ENCODE assay signal across 9 cellular contexts in genomic region chr6:159716247-159717086, GRCh38. TPM values are rescaled to one million over a fixed set of nuclear protein-coding genes. Genes with fewer than 3 reads are reported as not detected.
DNase-seq lines count a peak whose midpoint lies in the region; FAIRE-seq and TF ChIP-seq lines count a peak whose summit lies in the region.
"Had no signal": no experiment of that assay in that cellular context is flagged by ENCODE, and none has a peak within 500 bp of the region (broad histone marks: within the 10 kb centered on the region; RNA-seq: fewer than 3 reads in every experiment).

No MANE protein-coding gene starts in this region.

- no peaks in the 10 kb centered on the region for H3K9me2 ChIP-seq in hepatocyte (replicated peaks; ENCODE audit: insufficient read depth)

- H4K20me1 ChIP-seq in astrocyte (ENCODE audit: insufficient read depth, low read length) (peaks cover 4% of the 10 kb centered on the region), hepatocyte (ENCODE audit: insufficient read depth, poor library complexity, severe bottlenecking) (no peaks in the 10 kb centered on the region)

- H3K4me3 Mint-ChIP-seq in astrocyte (ENCODE audit: unreplicated experiment) = no peak overlapping the region

- WGBS in hepatocyte (ENCODE audit: low lambda C conversion rate, missing lambda C conversion rate) = 71% methylated on average over 5 of the region's 5 CpGs

- TF ChIP-seq CTCF in astrocyte (IDR thresholded peaks at IDR 0.05; ENCODE audit: insufficient read depth, low read depth, low read length) (no peak), hepatocyte (IDR thresholded peaks at IDR 0.05; ENCODE audit: poor library complexity) (no peak), kidney (IDR thresholded peaks at IDR 0.05; ENCODE audit: borderline replicate concordance, extremely low read depth, insufficient read depth) (no peak)

- H2AFZ ChIP-seq in astrocyte (ENCODE audit: low read depth, low read length) (no peak overlapping the region), hepatocyte (no peak overlapping the region)

- H3K9ac ChIP-seq in astrocyte (ENCODE audit: low read length) (peak overlapping the region; percentile 31), kidney (ENCODE audit: low read length in 2 of 2) (peak overlapping the region in 1 of 2 donors; percentile 28)

- H3K4me3 ChIP-seq in astrocyte (ENCODE audit: insufficient read depth, low read depth, low read length) = no peak overlapping the region
- no peak overlapping the region for H3K4me3 ChIP-seq in hepatocyte
- H3K4me3 ChIP-seq in kidney (ENCODE audit: low read length in 2 of 2) = peak overlapping the region in 1 of 2 donors; percentile 14
- H3K4me3 ChIP-seq: SJSA1 had no signal

- DNase-seq in HS-5 (ENCODE audit: low read depth) (peak; percentile 90), astrocyte (ENCODE audit: low read depth) (peak; percentile 93), hepatocyte (ENCODE audit: low spot score) (peak; percentile 59), substantia nigra (lab: John Stamatoyannopoulos, UW) (peak in 7 of 49 donors; percentile 3 to 59 (median 16)), SK-N-DZ (ENCODE audit: low spot score) (no peak), kidney (no peak), RKO (ENCODE audit: low spot score) (no peak), SHP77 treated with DMSO at 0.1 percent for 48 hours (lab: John Stamatoyannopoulos, UW) (no peak)

- no peaks in the 10 kb centered on the region for H3K9me3 Mint-ChIP-seq in astrocyte (ENCODE audit: unreplicated experiment)

- intact Hi-C loops in kidney (cut with DNase I) = no loop called here

- no peaks in the 10 kb centered on the region for H3K36me3 Mint-ChIP-seq in astrocyte (ENCODE audit: low read depth, unreplicated experiment)

- H3K9me3 ChIP-seq in astrocyte (ENCODE audit: insufficient read depth, low read depth, low read length) (no peaks in the 10 kb centered on the region), hepatocyte (ENCODE audit: low read depth) (no peaks in the 10 kb centered on the region), kidney (ENCODE audit: control insufficient read depth in 1 of 2, low read length in 2 of 2) (no peaks in the 10 kb centered on the region)
- H3K9me3 ChIP-seq: SJSA1 had no signal

- H3K79me2 ChIP-seq in astrocyte (ENCODE audit: insufficient read depth, low read length) (peaks cover 7% of the 10 kb centered on the region), hepatocyte (peaks cover 28% of the 10 kb centered on the region)

- H3K4me2 ChIP-seq in astrocyte (ENCODE audit: low read length) (peak overlapping the region; percentile 0), hepatocyte (peak overlapping the region; percentile 33)

- H3K36me3 ChIP-seq in astrocyte (ENCODE audit: insufficient read depth, low read length) (no peaks in the 10 kb centered on the region), hepatocyte (replicated peaks; ENCODE audit: insufficient read depth, low read depth) (no peaks in the 10 kb centered on the region), kidney (ENCODE audit: control insufficient read depth in 1 of 2, insufficient read depth in 2 of 2, low read length in 2 of 2) (no peaks in the 10 kb centered on the region)

- H3K4me1 ChIP-seq in astrocyte (ENCODE audit: insufficient read depth, low read length) (peaks cover 16% of the 10 kb centered on the region), hepatocyte (ENCODE audit: insufficient read depth) (no peaks in the 10 kb centered on the region), kidney (ENCODE audit: control insufficient read depth in 1 of 2, insufficient read depth in 1 of 2, low read depth in 1 of 2, low read length in 2 of 2) (no peaks in the 10 kb centered on the region)

- no peaks in the 10 kb centered on the region for H3K27me3 Mint-ChIP-seq in astrocyte (ENCODE audit: low read depth, unreplicated experiment)

- H3K27ac ChIP-seq in astrocyte (ENCODE audit: low read depth, low read length) (peak overlapping the region; percentile 67), hepatocyte (peak overlapping the region; percentile 79), substantia nigra (ENCODE audit: low read depth, low read length, poor library complexity, severe bottlenecking) (peak overlapping the region; percentile 41), kidney (ENCODE audit: low read depth in 2 of 2, low read length in 2 of 2) (peak overlapping the region in 1 of 2 donors; percentile 92)
- H3K27ac ChIP-seq: SJSA1 had no signal

- FAIRE-seq in astrocyte (lab: Jason Lieb, UNC) = peak; percentile 45
- no peak for FAIRE-seq in kidney (lab: Jason Lieb, UNC)

- no peak overlapping the region for H3K27ac Mint-ChIP-seq in astrocyte (ENCODE audit: unreplicated experiment)

- H3K27me3 ChIP-seq in astrocyte (ENCODE audit: insufficient read depth, low read length) = no peaks in the 10 kb centered on the region
- no peaks in the 10 kb centered on the region for H3K27me3 ChIP-seq in hepatocyte
- H3K27me3 ChIP-seq: SJSA1 had no signal

- H3K4me1 Mint-ChIP-seq in astrocyte (ENCODE audit: low read depth, unreplicated experiment) = no peaks in the 10 kb centered on the region

RNA-seq across cellular contexts. Expression of gene WTAP, which starts 10.8 kb away (rescaled TPM):
- total RNA-seq in astrocyte (84.7 and 93.8 TPM in 2 replicates), hepatocyte (94.8 and 101 TPM in 2 replicates), kidney (108 TPM)
- polyA plus RNA-seq in hepatocyte (84.6 and 88.1 TPM in 2 replicates), kidney (ENCODE audit: insufficient read depth, low read depth, low replicate concordance) (63.5 TPM)
- 69.2 and 80.0 TPM in 2 replicates for polyA plus RNA-seq in SK-N-DZ (2014; cell fraction: cytosol; rRNA removed)
- polyA plus RNA-seq in SK-N-DZ (2014; cell fraction: nucleus; rRNA removed) = 55.7 and 72.7 TPM in 2 replicates

RNA-seq across cellular contexts. Expression of gene SOD2, which starts 23.4 kb away (rescaled TPM):
- 55.9 and 64.0 TPM in 2 replicates for total RNA-seq in astrocyte
- 236 and 264 TPM in 2 replicates for total RNA-seq in hepatocyte
- polyA plus RNA-seq in hepatocyte = 138 and 143 TPM in 2 replicates
- polyA plus RNA-seq in SK-N-DZ (2014; cell fraction: cytosol; rRNA removed) = 40.9 and 47.1 TPM in 2 replicates
- 10.8 and 11.8 TPM in 2 replicates for polyA plus RNA-seq in SK-N-DZ (2014; cell fraction: nucleus; rRNA removed)
- total RNA-seq in kidney = 1,836 TPM
- polyA plus RNA-seq in kidney (ENCODE audit: insufficient read depth, low read depth, low replicate concordance) = 204 TPM

RNA-seq across cellular contexts. Expression of gene ACAT2, which starts 45.4 kb away (rescaled TPM):
- 59.1 and 96.7 TPM in 2 replicates for total RNA-seq in astrocyte
- 58.0 and 67.0 TPM in 2 replicates for total RNA-seq in hepatocyte
- 90.7 and 98.6 TPM in 2 replicates for polyA plus RNA-seq in hepatocyte
- polyA plus RNA-seq in SK-N-DZ (2014; cell fraction: cytosol; rRNA removed) = 124 and 131 TPM in 2 replicates
- 75.1 and 90.2 TPM in 2 replicates for polyA plus RNA-seq in SK-N-DZ (2014; cell fraction: nucleus; rRNA removed)
- total RNA-seq in kidney = 20.4 TPM
- polyA plus RNA-seq in kidney (ENCODE audit: insufficient read depth, low read depth, low replicate concordance) = 30.5 TPM

Comparison
In these comparisons a context has a peak if more than half of its experiments do, and no peak if none do; other contexts are left out.
1. DNase-seq: peak in HS-5 (single experiment), astrocyte (single experiment) and hepatocyte (single experiment); none in SK-N-DZ (single experiment), kidney (single experiment), RKO (single experiment) and SHP77 treated with DMSO at 0.1 percent for 48 hours (single experiment).